In the genomic region with DNA sequence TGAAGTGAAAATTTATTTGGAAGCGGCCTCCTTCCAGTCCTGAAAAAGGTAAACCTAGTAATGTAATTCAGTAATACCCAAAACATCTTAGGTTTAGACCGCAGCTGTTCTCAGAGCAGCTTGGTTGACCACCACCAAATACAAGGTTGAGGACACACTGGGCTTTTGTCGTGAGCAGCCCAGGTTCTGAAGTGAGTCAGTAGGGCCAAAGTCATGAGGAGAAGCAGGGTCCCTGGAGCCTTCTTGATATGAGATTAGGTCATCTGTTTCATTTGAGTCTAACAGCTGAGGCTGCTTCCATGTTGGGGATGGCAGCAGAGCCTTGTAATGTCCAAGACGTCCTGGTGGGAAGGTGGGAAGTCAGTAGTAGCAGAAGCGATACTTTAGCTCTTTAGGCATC, we compare ENCODE assay signal across 8 cellular contexts. TPM values are rescaled to one million over a fixed set of nuclear protein-coding genes. Genes with fewer than 3 reads are reported as not detected.
DNase-seq lines count a peak whose midpoint lies in the region; ATAC-seq, FAIRE-seq and TF ChIP-seq lines count a peak whose summit lies in the region.

No MANE protein-coding gene starts in this region.

- WGBS in HepG2 (ENCODE audit: low lambda C conversion rate) = 24% methylated on average over 5 of the region's 5 CpGs
- WGBS in transverse colon (ENCODE audit: low coverage in 1 of 2), 2 donors = 41% methylated on average over 5 of the region's 5 CpGs; no CpG with 5 or more reads in 1 of the 2 donors

- H3K9ac ChIP-seq in HepG2 (ENCODE audit: insufficient read depth, low read depth, low read length) = peak overlapping the region; percentile 87

- FAIRE-seq in HepG2 (lab: Jason Lieb, UNC) = no peak

- peak overlapping the region; percentile 99 for H3K4me2 ChIP-seq in HepG2 (ENCODE audit: low read depth, low read length)

- H3K79me2 ChIP-seq in HepG2 (ENCODE audit: insufficient read depth, low read length) = peaks cover 64% of the 10 kb centered on the region

- no peak for TF ChIP-seq EP300 in HepG2 (IDR thresholded peaks at IDR 0.05; ENCODE audit: low read depth in 2 of 2, low read length in 2 of 2)
- TF ChIP-seq EP300 in HepG2 (CRISPR knock-in tag; IDR thresholded peaks at IDR 0.05; ENCODE audit: borderline replicate concordance) = no peak
- TF ChIP-seq EP300 in transverse colon (IDR thresholded peaks at IDR 0.05; ENCODE audit: low read depth) = no peak

- H3K27ac Mint-ChIP-seq in activated naive CD4-positive, alpha-beta T cell treated with anti-CD3 and anti-CD28 coated beads for 36 hours = peak overlapping the region; percentile 85

- peak overlapping the region; percentile 80 to 96 (median 81) for H3K4me3 ChIP-seq in HepG2 (replicated peaks in 1 of 3; ENCODE audit: insufficient read depth in 1 of 3, low read depth in 2 of 3, low read length in 3 of 3)
- peak overlapping the region; percentile 8 to 90 (median 82) for H3K4me3 ChIP-seq in transverse colon

- no peaks in the 10 kb centered on the region for H3K27me3 Mint-ChIP-seq in activated naive CD4-positive, alpha-beta T cell treated with anti-CD3 and anti-CD28 coated beads for 36 hours (ENCODE audit: low read depth)

- TF ChIP-seq POLR2A in HepG2 (IDR thresholded peaks at IDR 0.05; ENCODE audit: insufficient read depth in 1 of 2, low read depth in 2 of 2, low read length in 2 of 2) (no peak), transverse colon (IDR thresholded peaks at IDR 0.05) (no peak)

- no peaks in the 10 kb centered on the region for H3K27me3 ChIP-seq in HepG2 (ENCODE audit: control insufficient read depth in 1 of 2, insufficient read depth in 2 of 2, low read length in 2 of 2)
- H3K27me3 ChIP-seq in transverse colon = no peaks in the 10 kb centered on the region

- in situ Hi-C loops in HepG2 (cut with HindIII; ENCODE audit: extremely low pct_ligation_motif_present, low pct_unique_long_range_greater_than_20kb) = no loop called here
- in situ Hi-C loops in transverse colon (cut with MboI; ENCODE audit: low pct_ligation_motif_present in 1 of 4, low pct_unique_long_range_greater_than_20kb in 1 of 4, low sequenced_read_pairs in 3 of 4) = no loop called here

- peak overlapping the region; percentile 96 for H3K4me3 Mint-ChIP-seq in activated naive CD4-positive, alpha-beta T cell treated with anti-CD3 and anti-CD28 coated beads for 36 hours

- DNase-seq in activated naive CD4-positive, alpha-beta T cell treated with anti-CD3 and anti-CD28 coated beads for 36 hours = no peak
- no peak for DNase-seq in activated naive CD4-positive, alpha-beta T cell treated with Interleukin-2 at 50 U/mL for 16 hours
- DNase-seq in HepG2 (ENCODE audit: low spot score) (no peak), transverse colon (no peak), cerebellar nuclear complex (lab: John Stamatoyannopoulos, UW) (no peak)

- POLR2A ChIA-PET in HepG2 (lab: Yijun Ruan, JAX) = interaction anchor here (1.4 kb wide), 1 partner anchor 20 kb away, joined by 3 read pairs; no protein-coding TSS in a partner anchor

- no peak for TF ChIP-seq CTCF in HepG2 (CRISPR knock-in tag; IDR thresholded peaks at IDR 0.05)
- TF ChIP-seq CTCF in transverse colon (IDR thresholded peaks at IDR 0.05) = no peak

- intact Hi-C loops in activated naive CD4-positive, alpha-beta T cell treated with anti-CD3 and anti-CD28 coated beads for 36 hours (cut with micrococcal nuclease) = loop anchor here (10.0 kb wide), 1 partner anchor 711 kb away; a partner anchor contains a TSS
- intact Hi-C loops in HepG2 (cut with micrococcal nuclease; ENCODE audit: unreplicated experiment) = no loop called here
- intact Hi-C loops in transverse colon (cut with DNase I; ENCODE audit: low total_unique reads) = no loop called here

- BruUV-seq in HepG2 (replicated peaks; lab: Mats Ljungman, UMichigan) = no TSS peak

- CTCF ChIA-PET in activated naive CD4-positive, alpha-beta T cell treated with anti-CD3 and anti-CD28 coated beads for 36 hours (lab: Charles Lee) = interaction anchor here (1.4 to 1.6 kb wide), 2 partner anchors 13 to 40 kb away, joined by 3 to 5 read pairs; no protein-coding TSS in a partner anchor
- CTCF ChIA-PET in HepG2 (lab: Yijun Ruan, JAX; ENCODE audit: low intra/inter-chr PET ratio, low total read pairs) = no interaction called here

- peaks cover 59% of the 10 kb centered on the region for H4K20me1 ChIP-seq in HepG2 (ENCODE audit: insufficient read depth, low read length)

- peaks cover 3 to 21% of the 10 kb centered on the region in 2 experiments; a peak in 4 of 5 replicates for H3K36me3 ChIP-seq in HepG2 (replicated peaks in 1 of 2; ENCODE audit: control insufficient read depth in 1 of 2, insufficient read depth in 2 of 2, low read length in 2 of 2)
- H3K36me3 ChIP-seq in transverse colon = no peaks in the 10 kb centered on the region

- H3K36me3 Mint-ChIP-seq in activated naive CD4-positive, alpha-beta T cell treated with anti-CD3 and anti-CD28 coated beads for 36 hours (ENCODE audit: low read depth) = peaks cover 37% of the 10 kb centered on the region

- H2AFZ ChIP-seq in HepG2 (ENCODE audit: low read length) = no peak overlapping the region

- H3K9me3 Mint-ChIP-seq in activated naive CD4-positive, alpha-beta T cell treated with anti-CD3 and anti-CD28 coated beads for 36 hours = no peaks in the 10 kb centered on the region

- H3K4me1 ChIP-seq in HepG2 (ENCODE audit: insufficient read depth, low read length) = peaks cover 70% of the 10 kb centered on the region
- peaks cover 50 to 75% (median 72%) of the 10 kb centered on the region in 4 donors for H3K4me1 ChIP-seq in transverse colon

- TF ChIP-seq RAD21 in HepG2 (CRISPR knock-in tag; IDR thresholded peaks at IDR 0.05) = no peak

- H3K27ac ChIP-seq in angular gyrus (ENCODE audit: low read depth, low read length) (peak overlapping the region; percentile 33), HepG2 (ENCODE audit: extremely low read length, insufficient read depth, low read length) (peak overlapping the region; percentile 96), transverse colon (peak overlapping the region; percentile 97 to 100 (median 98))

- H3K4me1 Mint-ChIP-seq in activated naive CD4-positive, alpha-beta T cell treated with anti-CD3 and anti-CD28 coated beads for 36 hours (ENCODE audit: low read depth) = peaks cover 65% of the 10 kb centered on the region

- ATAC-seq in HepG2 = no peak
- no peak for ATAC-seq in HG02981 (IDR thresholded peaks at IDR 0.05; ENCODE audit: unreplicated experiment)
- no peak for ATAC-seq in GM19463 (IDR thresholded peaks at IDR 0.05; ENCODE audit: unreplicated experiment)

- H3K9me3 ChIP-seq in HepG2 (ENCODE audit: low read length) = no peaks in the 10 kb centered on the region
- H3K9me3 ChIP-seq in transverse colon = no peaks in the 10 kb centered on the region

RNA-seq across cellular contexts. Expression of a gene that starts 2.2 kb away (rescaled TPM):
- total RNA-seq in activated naive CD4-positive, alpha-beta T cell treated with anti-CD3 and anti-CD28 coated beads for 36 hours = 10 to 100 TPM; 83.4 to 86.7 TPM
- total RNA-seq in HepG2 (2016; rRNA removed; fragmentation: Illumina TruSeq; extraction: Trizol) = 68.9 and 77.9 TPM in 2 replicates
- 33.0 and 40.4 TPM in 2 replicates for total RNA-seq in HepG2 (2016; cell fraction: cytosol; rRNA removed; fragmentation: Illumina TruSeq; extraction: Trizol; ENCODE audit: low read depth)
- 67.3 and 68.1 TPM in 2 replicates for total RNA-seq in HepG2 (2016; cell fraction: insoluble cytoplasmic fraction; rRNA removed; fragmentation: Illumina TruSeq; extraction: Trizol)
- total RNA-seq in HepG2 (2016; cell fraction: membrane; rRNA removed; fragmentation: Illumina TruSeq; extraction: Trizol) = 116 and 133 TPM in 2 replicates
- 33.2 and 35.5 TPM in 2 replicates for total RNA-seq in HepG2 (2016; cell fraction: nucleus; rRNA removed; fragmentation: Illumina TruSeq; extraction: Trizol)
- 76.9 and 81.4 TPM in 2 replicates for polyA plus RNA-seq in HepG2 (2011; rRNA removed)
- polyA plus RNA-seq in HepG2 (2011; cell fraction: cytosol; rRNA removed) = 86.0 TPM in 2 replicates
- 33.7 and 38.7 TPM in 2 replicates for polyA plus RNA-seq in HepG2 (2011; cell fraction: nucleus; rRNA removed)
- 40.0 and 40.1 TPM in 2 replicates for polyA plus RNA-seq in HepG2 (2012)
- polyA plus RNA-seq in HepG2 (2016; cell fraction: cytosol; fragmentation: Illumina TruSeq; extraction: Trizol; ENCODE audit: low read depth) = 28.2 and 39.0 TPM in 2 replicates
- 72.9 and 78.4 TPM in 2 replicates for polyA plus RNA-seq in HepG2 (2016; cell fraction: insoluble cytoplasmic fraction; fragmentation: Illumina TruSeq; extraction: Trizol; ENCODE audit: low read depth)
- 87.0 and 103 TPM in 2 replicates for polyA plus RNA-seq in HepG2 (2016; cell fraction: membrane; fragmentation: Illumina TruSeq; extraction: Trizol; ENCODE audit: low read depth)
- 49.9 and 55.5 TPM in 2 replicates for polyA plus RNA-seq in HepG2 (2016; cell fraction: nucleus; fragmentation: Illumina TruSeq; extraction: Trizol; ENCODE audit: insufficient read depth, low read depth)
- 171 and 230 TPM in 2 replicates for polyA minus RNA-seq in HepG2 (2011; rRNA and poly(A)+ RNA removed; ENCODE audit: low replicate concordance)
- polyA minus RNA-seq in HepG2 (2011; cell fraction: cytosol; rRNA and poly(A)+ RNA removed) = 93.0 and 100 TPM in 2 replicates
- polyA minus RNA-seq in HepG2 (2011; cell fraction: nucleus; rRNA and poly(A)+ RNA removed) = 24.7 and 35.2 TPM in 2 replicates
- 100 to 1,000 TPM in 2 of 4 donors, 10 to 100 TPM in 2; 69.2 to 109 (median 88.4) TPM for total RNA-seq in transverse colon

RNA-seq across cellular contexts. Expression of a gene that starts 39.6 kb away (rescaled TPM):
- 10 to 100 TPM; 14.8 to 15.0 TPM for total RNA-seq in activated naive CD4-positive, alpha-beta T cell treated with anti-CD3 and anti-CD28 coated beads for 36 hours
- total RNA-seq in HepG2 (2016; rRNA removed; fragmentation: Illumina TruSeq; extraction: Trizol) (15.3 and 19.7 TPM in 2 replicates), transverse colon (10 to 100 TPM; 11.1 to 18.0 (median 14.9) TPM)
- 2.3 and 2.6 TPM in 2 replicates for total RNA-seq in HepG2 (2016; cell fraction: cytosol; rRNA removed; fragmentation: Illumina TruSeq; extraction: Trizol; ENCODE audit: low read depth)
- 15.3 and 17.1 TPM in 2 replicates for total RNA-seq in HepG2 (2016; cell fraction: insoluble cytoplasmic fraction; rRNA removed; fragmentation: Illumina TruSeq; extraction: Trizol)
- 8.6 and 9.8 TPM in 2 replicates for total RNA-seq in HepG2 (2016; cell fraction: membrane; rRNA removed; fragmentation: Illumina TruSeq; extraction: Trizol)
- total RNA-seq in HepG2 (2016; cell fraction: nucleus; rRNA removed; fragmentation: Illumina TruSeq; extraction: Trizol) = 8.6 and 10.2 TPM in 2 replicates
- polyA plus RNA-seq in HepG2 (2011; rRNA removed) = 15.0 and 18.8 TPM in 2 replicates
- 10.4 and 17.8 TPM in 2 replicates for polyA plus RNA-seq in HepG2 (2011; cell fraction: cytosol; rRNA removed)
- 32.9 and 37.7 TPM in 2 replicates for polyA plus RNA-seq in HepG2 (2011; cell fraction: nucleus; rRNA removed)
- polyA plus RNA-seq in HepG2 (2012) = 7.1 and 9.0 TPM in 2 replicates
- 1.6 and 1.8 TPM in 2 replicates for polyA plus RNA-seq in HepG2 (2016; cell fraction: cytosol; fragmentation: Illumina TruSeq; extraction: Trizol; ENCODE audit: low read depth)
- polyA plus RNA-seq in HepG2 (2016; cell fraction: insoluble cytoplasmic fraction; fragmentation: Illumina TruSeq; extraction: Trizol; ENCODE audit: low read depth) = 13.7 and 17.7 TPM in 2 replicates
- polyA plus RNA-seq in HepG2 (2016; cell fraction: membrane; fragmentation: Illumina TruSeq; extraction: Trizol; ENCODE audit: low read depth) = 5.4 and 6.6 TPM in 2 replicates
- 15.0 and 16.9 TPM in 2 replicates for polyA plus RNA-seq in HepG2 (2016; cell fraction: nucleus; fragmentation: Illumina TruSeq; extraction: Trizol; ENCODE audit: insufficient read depth, low read depth)
- 19.0 and 51.1 TPM in 2 replicates for polyA minus RNA-seq in HepG2 (2011; rRNA and poly(A)+ RNA removed; ENCODE audit: low replicate concordance)
- 11.7 and 14.3 TPM in 2 replicates for polyA minus RNA-seq in HepG2 (2011; cell fraction: cytosol; rRNA and poly(A)+ RNA removed)
- 8.6 and 10.4 TPM in 2 replicates for polyA minus RNA-seq in HepG2 (2011; cell fraction: nucleus; rRNA and poly(A)+ RNA removed)

Comparison
In these comparisons a context has a peak if more than half of its experiments do, and no peak if none do; other contexts are left out.
1. H3K27ac ChIP-seq: peak in every context shown above with its lines; median percentile 98 in transverse colon; 96 in HepG2; 33 in angular gyrus.